In genomic region chr11:111353776-111354600, GRCh38 we compare ENCODE assay signal across 29 cellular contexts. TPM values are rescaled to one million over a fixed set of nuclear protein-coding genes. Genes with fewer than 3 reads are reported as not detected.
DNase-seq lines count a peak whose midpoint lies in the region; ATAC-seq and TF ChIP-seq lines count a peak whose summit lies in the region.
"Had no signal": no experiment of that assay in that cellular context is flagged by ENCODE, and none has a peak within 500 bp of the region (broad histone marks: within the 10 kb centered on the region; RNA-seq: fewer than 3 reads in every experiment).

No MANE protein-coding gene starts in this region.

- no peaks in the 10 kb centered on the region for H4K20me1 ChIP-seq in mammary epithelial cell (ENCODE audit: insufficient read depth, low read length)
- peaks cover 60% of the 10 kb centered on the region for H4K20me1 ChIP-seq in Karpas-422 (ENCODE audit: insufficient read depth, low read depth, low read length)

- dilution Hi-C loops in mammary epithelial cell (cut with HindIII; ENCODE audit: low sequenced_read_pairs), result no loop called here

- CTCF ChIA-PET in mammary epithelial cell (lab: Charles Lee; ENCODE audit: low non-redundant PET), result no interaction called here
- CTCF ChIA-PET in activated B cell treated with CpG ODN at 0.5 μM for 24 hours (lab: Charles Lee), result interaction anchor here (1.1 to 3.3 kb wide), 4 partner anchors 10 to 69 kb away, joined by 3 to 15 read pairs (median 3); no protein-coding TSS in a partner anchor

- H3K27ac ChIP-seq in breast epithelium (peak overlapping the region; percentile 41 to 67), mammary epithelial cell (ENCODE audit: insufficient read depth, low read depth, low read length) (no peak overlapping the region), uterus (peak overlapping the region; percentile 67 to 69), Karpas-422 (ENCODE audit: low read length) (no peak overlapping the region)
- H3K27ac ChIP-seq: A549, HL-60 had no signal

- no TSS peak for BruUV-seq in mammary epithelial cell (replicated peaks; lab: Mats Ljungman, UMichigan)

- in situ Hi-C loops in mammary epithelial cell (cut with MboI; ENCODE audit: low sequenced_read_pairs in 2 of 2), result no loop called here

- H3K79me2 ChIP-seq in mammary epithelial cell (ENCODE audit: insufficient read depth, low read length), result no peaks in the 10 kb centered on the region
- no peaks in the 10 kb centered on the region for H3K79me2 ChIP-seq in Karpas-422 (ENCODE audit: low read length)

- H3K9me3 ChIP-seq in breast epithelium (no peaks in the 10 kb centered on the region), mammary epithelial cell (replicated peaks; ENCODE audit: insufficient read depth, low read length) (no peaks in the 10 kb centered on the region), uterus (no peaks in the 10 kb centered on the region), Karpas-422 (ENCODE audit: low read length) (no peaks in the 10 kb centered on the region)
- H3K9me3 ChIP-seq: A549, HAP-1, Peyer's patch, upper lobe of left lung had no signal

- no peak for TF ChIP-seq POLR2A in breast epithelium (IDR thresholded peaks at IDR 0.05)
- no peak for TF ChIP-seq POLR2A in uterus (IDR thresholded peaks at IDR 0.05)

- no peak overlapping the region for H3K9ac ChIP-seq in mammary epithelial cell (ENCODE audit: insufficient read depth, low read length)
- H3K9ac ChIP-seq in Karpas-422 (ENCODE audit: low read length), result no peak overlapping the region

- H3K36me3 Mint-ChIP-seq in activated B cell treated with CpG ODN at 0.5 μM for 24 hours (ENCODE audit: low read depth) (peaks cover 45% of the 10 kb centered on the region), naive B cell (peaks cover 29 to 45% of the 10 kb centered on the region in 2 donors)
- H3K36me3 Mint-ChIP-seq: CD4-positive, alpha-beta memory T cell; immature natural killer cell had no signal

- no peaks in the 10 kb centered on the region for H3K9me3 Mint-ChIP-seq in activated B cell treated with CpG ODN at 0.5 μM for 24 hours
- peaks cover 0 to 4% (median 0%) of the 10 kb centered on the region in 7 donors for H3K9me3 Mint-ChIP-seq in naive B cell
- H3K9me3 Mint-ChIP-seq: activated CD8-positive, alpha-beta T cell treated with anti-CD3 and anti-CD28 coated beads for 36 hours; activated T-helper 2 cell treated with anti-CD3 and anti-CD28 coated beads, Interferon-gamma antibody, Interleukin-2, Interleukin-4, amounts not matched to agents 10 μg/mL and 5 μg/mL and 100 μg/mL, durations not matched to agents 14 hours and 24 hours and 36 hours; CD4-positive, alpha-beta memory T cell; immature natural killer cell had no signal

- H3K27me3 Mint-ChIP-seq in activated B cell treated with CpG ODN at 0.5 μM for 24 hours, result no peaks in the 10 kb centered on the region
- H3K27me3 Mint-ChIP-seq in naive B cell, result no peaks in the 10 kb centered on the region
- H3K27me3 Mint-ChIP-seq: activated CD8-positive, alpha-beta T cell treated with anti-CD3 and anti-CD28 coated beads for 36 hours had no signal

- H3K4me3 Mint-ChIP-seq in activated B cell treated with CpG ODN at 0.5 μM for 24 hours (no peak overlapping the region), naive B cell (no peak overlapping the region)
- H3K4me3 Mint-ChIP-seq: activated CD8-positive, alpha-beta T cell treated with anti-CD3 and anti-CD28 coated beads for 36 hours; CD4-positive, alpha-beta memory T cell; immature natural killer cell; T-helper 17 cell had no signal

- intact Hi-C loops in breast epithelium (cut with DNase I; ENCODE audit: low total_unique reads), result no loop called here
- intact Hi-C loops in mammary epithelial cell (cut with micrococcal nuclease), result no loop called here
- intact Hi-C loops in activated B cell treated with CpG ODN at 0.5 μM for 24 hours (cut with micrococcal nuclease), result no loop called here
- intact Hi-C loops in uterus (cut with DNase I; ENCODE audit: low total_unique reads), result no loop called here

- DNase-seq in breast epithelium (ENCODE audit: low spot score in 2 of 2) (no peak), mammary epithelial cell (no peak), activated B cell treated with CpG ODN at 0.5 μM for 24 hours (no peak), naive B cell (no peak), uterus (no peak), Karpas-422 (no peak)
- DNase-seq: activated CD4-positive, alpha-beta T cell treated with anti-CD3 and anti-CD28 coated beads for 1 hour; activated CD8-positive, alpha-beta T cell treated with anti-CD3 and anti-CD28 coated beads for 36 hours; activated naive CD4-positive, alpha-beta T cell treated with anti-CD3 and anti-CD28 coated beads, Interleukin-2, amount 50 U/mL, for 16 hours; CD4-positive, alpha-beta memory T cell; effector CD4-positive, alpha-beta T cell; immature natural killer cell; NCI-H1417; NCI-H2029; NCI-H2227 treated with DMSO at 0.1 percent for 48 hours; NCI-H526; Peyer's patch; SHP77; stimulated activated CD4-positive, alpha-beta T cell treated with anti-CD3 and anti-CD28 coated beads, Interleukin-2, amount 100 ng/mL, for 48 hours; T-helper 17 cell had no signal

- H3K4me2 ChIP-seq in mammary epithelial cell (ENCODE audit: insufficient read depth, low read depth, low read length) (no peak overlapping the region), Karpas-422 (ENCODE audit: low read depth, low read length, poor library complexity, severe bottlenecking) (no peak overlapping the region)
- H3K4me2 ChIP-seq: A549 had no signal

- no peaks in the 10 kb centered on the region for H3K9me2 ChIP-seq in Karpas-422 (replicated peaks; ENCODE audit: insufficient read depth, low read length)

- H2AFZ ChIP-seq in mammary epithelial cell (ENCODE audit: low read depth, low read length), result no peak overlapping the region
- H2AFZ ChIP-seq in Karpas-422 (ENCODE audit: low read length), result no peak overlapping the region

- H3K4me1 ChIP-seq in breast epithelium (no peaks in the 10 kb centered on the region), mammary epithelial cell (ENCODE audit: insufficient read depth, low read length) (no peaks in the 10 kb centered on the region), uterus (peaks cover 0 to 12% of the 10 kb centered on the region in 2 donors), Karpas-422 (ENCODE audit: low read length) (peaks cover 87% of the 10 kb centered on the region)
- H3K4me1 ChIP-seq: A549, HAP-1, Peyer's patch, upper lobe of left lung had no signal

- POLR2A ChIA-PET in activated B cell treated with CpG ODN at 0.5 μM for 24 hours (lab: Charles Lee), result no interaction called here

- H3K27me3 ChIP-seq in breast epithelium (no peaks in the 10 kb centered on the region), mammary epithelial cell (ENCODE audit: insufficient read depth, low read length) (peaks cover 4% of the 10 kb centered on the region), uterus (no peaks in the 10 kb centered on the region), Karpas-422 (ENCODE audit: low read length) (no peaks in the 10 kb centered on the region)
- H3K27me3 ChIP-seq: Peyer's patch, upper lobe of left lung had no signal

- 92% methylated on average over 16 of the region's 16 CpGs for WGBS in mammary epithelial cell (ENCODE audit: low coverage, missing lambda C conversion rate)

- H3K4me3 ChIP-seq in breast epithelium (no peak overlapping the region), mammary epithelial cell (replicated peaks in 1 of 3; ENCODE audit: insufficient read depth in 1 of 3, low read depth in 2 of 3, low read length in 3 of 3) (no peak overlapping the region), uterus (no peak overlapping the region), Karpas-422 (ENCODE audit: low read length) (no peak overlapping the region)
- H3K4me3 ChIP-seq: A549, HAP-1, Peyer's patch, upper lobe of left lung had no signal

- peak overlapping the region; percentile 84 for H3K27ac Mint-ChIP-seq in activated B cell treated with CpG ODN at 0.5 μM for 24 hours
- peak overlapping the region in 5 of 6 donors; percentile 88 to 94 (median 89) for H3K27ac Mint-ChIP-seq in naive B cell
- H3K27ac Mint-ChIP-seq: activated CD8-positive, alpha-beta T cell treated with anti-CD3 and anti-CD28 coated beads for 36 hours; activated T-helper 2 cell treated with anti-CD3 and anti-CD28 coated beads, Interferon-gamma antibody, Interleukin-2, Interleukin-4, amounts not matched to agents 10 μg/mL and 5 μg/mL and 100 μg/mL, durations not matched to agents 14 hours and 24 hours and 36 hours; immature natural killer cell; T-helper 17 cell had no signal

- H3K36me3 ChIP-seq in breast epithelium, result no peaks in the 10 kb centered on the region
- no peaks in the 10 kb centered on the region for H3K36me3 ChIP-seq in mammary epithelial cell (ENCODE audit: insufficient read depth, low read length)
- no peaks in the 10 kb centered on the region for H3K36me3 ChIP-seq in uterus
- peaks cover 92% of the 10 kb centered on the region for H3K36me3 ChIP-seq in Karpas-422 (ENCODE audit: insufficient read depth, low read length)
- H3K36me3 ChIP-seq: HAP-1, Peyer's patch, upper lobe of left lung had no signal

- no peak for ATAC-seq in activated B cell treated with CpG ODN at 0.5 μM for 24 hours (ENCODE audit: low read depth)
- ATAC-seq in naive B cell (ENCODE audit: low read depth in 2 of 2), result no peak
- ATAC-seq in HG03439 (IDR thresholded peaks at IDR 0.05; ENCODE audit: unreplicated experiment), result no peak
- no peak for ATAC-seq in activated CD4-positive, CD25-positive, alpha-beta regulatory T cell treated with anti-CD3 and anti-CD28 coated beads, Interleukin-2, amount 50 U/mL, for 24 hours
- ATAC-seq: A549; activated CD8-positive, alpha-beta T cell treated with anti-CD3 and anti-CD28 coated beads for 36 hours; T-helper 17 cell had no signal

- no peak for TF ChIP-seq CTCF in breast epithelium (IDR thresholded peaks at IDR 0.05)
- no peak for TF ChIP-seq CTCF in mammary epithelial cell (conservative IDR thresholded peaks at IDR 0.05 in 1 of 2, IDR thresholded peaks at IDR 0.05 in 1 of 2; ENCODE audit: extremely low read depth in 1 of 2, insufficient read depth in 1 of 2, low read depth in 1 of 2, low read length in 2 of 2)
- TF ChIP-seq CTCF in activated B cell treated with CpG ODN at 0.5 μM for 24 hours (IDR thresholded peaks at IDR 0.05), result no peak
- no peak for TF ChIP-seq CTCF in uterus (IDR thresholded peaks at IDR 0.05)

- peaks cover 58% of the 10 kb centered on the region for H3K4me1 Mint-ChIP-seq in activated B cell treated with CpG ODN at 0.5 μM for 24 hours
- peaks cover 41 to 53% (median 50%) of the 10 kb centered on the region in 3 donors for H3K4me1 Mint-ChIP-seq in naive B cell
- H3K4me1 Mint-ChIP-seq: CD4-positive, alpha-beta memory T cell; immature natural killer cell; T-helper 17 cell had no signal

RNA-seq across cellular contexts. Expression of gene POU2AF1, which starts 25.1 kb away (rescaled TPM):
- total RNA-seq in breast epithelium (1 to 10 TPM in 2 of 3 donors, under 1 TPM in 1; 0.16 to 5.6 (median 3.5) TPM), mammary epithelial cell (under 1 TPM; 0.33 to 0.56 TPM), activated B cell treated with CpG ODN at 0.5 μM for 24 hours (141 and 155 TPM in 2 replicates), uterus (1 to 10 TPM in 2 of 4 donors, under 1 TPM in 1, not detected in 1; under 0.01 to 2.9 (median 2.6) TPM)
- polyA plus RNA-seq in mammary epithelial cell (0.10 TPM), naive B cell (ENCODE audit: low read depth in 6 of 6) (100 to 1,000 TPM in 2 of 6 donors, 10 to 100 TPM in 4; 63.6 to 114 (median 89.3) TPM)
- not detected for polyA minus RNA-seq in mammary epithelial cell
- total RNA-seq in Karpas-422 (2014; rRNA removed; shearing (Covaris generic); ENCODE audit: low replicate concordance), result 803 and 894 TPM in 2 replicates
- total RNA-seq: Daoy, myocyte had no signal
- polyA plus RNA-seq: A549 had no signal

RNA-seq across cellular contexts. Expression of gene POU2AF3, which starts 55.6 kb away (rescaled TPM):
- total RNA-seq in breast epithelium, result 1 to 10 TPM; 1.4 to 3.6 (median 1.6) TPM
- under 1 TPM in 1 of 2 donors, not detected in 1; 0.33 TPM for total RNA-seq in mammary epithelial cell
- polyA plus RNA-seq in mammary epithelial cell, result not detected
- not detected for polyA minus RNA-seq in mammary epithelial cell
- total RNA-seq in activated B cell treated with CpG ODN at 0.5 μM for 24 hours, result 0.82 and 1.1 TPM in 2 replicates
- under 1 TPM in 1 of 6 donors, not detected in 5; 0.77 TPM for polyA plus RNA-seq in naive B cell (ENCODE audit: low read depth in 6 of 6)
- 10 to 100 TPM in 2 of 4 donors, 1 to 10 TPM in 1, under 1 TPM in 1; 0.97 to 13.2 (median 6.2) TPM for total RNA-seq in uterus
- total RNA-seq in Karpas-422 (2014; rRNA removed; shearing (Covaris generic); ENCODE audit: low replicate concordance), result not detected in 2 replicates
- total RNA-seq: activated CD8-positive, alpha-beta T cell treated with anti-CD3 and anti-CD28 coated beads for 36 hours; activated T-helper 2 cell treated with anti-CD3 and anti-CD28 coated beads, Interferon-gamma antibody, Interleukin-2, Interleukin-4, amounts not matched to agents 10 μg/mL and 5 μg/mL and 100 μg/mL, durations not matched to agents 14 hours and 24 hours and 36 hours; CD4-positive, alpha-beta memory T cell; Daoy; myocyte; T-helper 17 cell had no signal
- polyA plus RNA-seq: CD4-positive, alpha-beta memory T cell; immature natural killer cell had no signal

Comparison
In these comparisons a context has a peak if more than half of its experiments do, and no peak if none do; other contexts are left out.
1. H3K27ac ChIP-seq: peak in breast epithelium (2 of 2) and uterus (2 of 2); none in mammary epithelial cell (single experiment) and Karpas-422 (single experiment).
2. RNA of gene POU2AF1, which starts 25.1 kb away (total RNA-seq): 803 to 894 TPM in Karpas-422 and 141 to 155 TPM in activated B cell treated with CpG ODN at 0.5 μM for 24 hours; 0.16 to 5.6 TPM in breast epithelium, under 0.01 to 2.9 TPM in uterus and 0.33 to 0.56 TPM in mammary epithelial cell; every median in the first group is over 10 times any median in the second.